ENCODE assay signal across 8 cellular contexts in genomic region chr15:63093486-63094205, GRCh38. TPM values are rescaled to one million over a fixed set of nuclear protein-coding genes. Genes with fewer than 3 reads are reported as not detected.
DNase-seq lines count a peak whose midpoint lies in the region; ATAC-seq and TF ChIP-seq lines count a peak whose summit lies in the region.

No MANE protein-coding gene starts in this region.

- no peak for TF ChIP-seq POLR2A in HCT116 (IDR thresholded peaks at IDR 0.05; ENCODE audit: borderline replicate concordance, extremely low read depth, insufficient read depth, insufficient read length)

- intact Hi-C loops in HCT116 (cut with micrococcal nuclease) = loop anchor here (1.0 to 2.0 kb wide), 4 partner anchors 45 to 447 kb away; no protein-coding TSS in a partner anchor

- no peak overlapping the region for H3K4me2 ChIP-seq in HCT116 (ENCODE audit: low read length)

- POLR2A ChIA-PET in HCT116 (lab: Charles Lee) = no interaction called here

- H3K79me2 ChIP-seq in HCT116 (ENCODE audit: insufficient read depth, low read length) = no peaks in the 10 kb centered on the region

- BruUV-seq in HCT116 (replicated peaks; lab: Mats Ljungman, UMichigan) = no TSS peak

- no peaks in the 10 kb centered on the region for H3K4me1 ChIP-seq in HCT116 (ENCODE audit: control insufficient read depth in 1 of 2, insufficient read depth in 2 of 2, low read length in 2 of 2)

- H3K27ac ChIP-seq in HCT116 (ENCODE audit: low read depth, low read length) = no peak overlapping the region

- ATAC-seq in HCT116 (peak; percentile 100), HG02623 (IDR thresholded peaks at IDR 0.05; ENCODE audit: unreplicated experiment) (no peak)
- ATAC-seq in activated CD4-positive, CD25-positive, alpha-beta regulatory T cell treated with anti-CD3 and anti-CD28 coated beads, Interleukin-2, amount 50 U/mL, for 24 hours = peak; percentile 85 to 91

- RAD21 ChIA-PET in HCT116 (lab: Charles Lee; ENCODE audit: low non-redundant PET in 1 of 2, low total read pairs in 2 of 2, uncharacterized antibody in 2 of 2, unreplicated experiment in 2 of 2) = interaction anchor here (0.6 to 1.0 kb wide), 4 partner anchors 45 to 489 kb away, joined by 3 to 4 read pairs (median 3); no protein-coding TSS in a partner anchor

- H3K27me3 ChIP-seq in HCT116 (ENCODE audit: insufficient read depth, low read length) = no peaks in the 10 kb centered on the region

- peak overlapping the region; percentile 90 for H2AFZ ChIP-seq in HCT116 (ENCODE audit: low read depth, low read length, poor library complexity, severe bottlenecking)

- no peaks in the 10 kb centered on the region for H3K9me3 ChIP-seq in HCT116 (ENCODE audit: control insufficient read depth in 1 of 2, insufficient read depth in 1 of 2, low read depth in 1 of 2, low read length in 2 of 2)

- no peaks in the 10 kb centered on the region for H3K9me2 ChIP-seq in HCT116 (ENCODE audit: insufficient read depth)

- H4K20me1 ChIP-seq in HCT116 (ENCODE audit: insufficient read depth) = no peaks in the 10 kb centered on the region

- CTCF ChIA-PET in HCT116 (lab: Charles Lee) = interaction anchor here (1.0 to 3.7 kb wide), 8 partner anchors 18 to 314 kb away, joined by 3 to 26 read pairs (median 8); no protein-coding TSS in a partner anchor

- peak; percentile 96 for TF ChIP-seq RAD21 in HCT116 (IDR thresholded peaks at IDR 0.05; ENCODE audit: low read depth)

- DNase-seq in CD1c-positive myeloid dendritic cell (ENCODE audit: extremely low spot score) = peak; percentile 73
- DNase-seq in HCT116 (ENCODE audit: low read depth, low spot score) = peak; percentile 65
- DNase-seq in NCI-H460 (ENCODE audit: extremely low read depth, low read depth) = peak; percentile 72
- DNase-seq in central memory CD4-positive, alpha-beta T cell = peak; percentile 45
- peak; percentile 92 for DNase-seq in left kidney (ENCODE audit: low read depth, low spot score)
- DNase-seq in stimulated activated CD4-positive, alpha-beta T cell treated with anti-CD3 and anti-CD28 coated beads, Interleukin-4, amount 100 ng/mL, for 4 hours = peak; percentile 56 to 65

- TF ChIP-seq CTCF in HCT116 (IDR thresholded peaks at IDR 0.05 in 2 of 3, conservative IDR thresholded peaks at IDR 0.05 in 1 of 3; ENCODE audit: borderline replicate concordance in 1 of 3, insufficient read depth in 1 of 3, low read depth in 2 of 3, low read length in 2 of 3) = peak; percentile 84 to 94 (median 89)

- no peak overlapping the region for H3K4me3 ChIP-seq in HCT116 (replicated peaks in 1 of 2; ENCODE audit: low read depth in 1 of 2, low read length in 2 of 2)

- no peaks in the 10 kb centered on the region for H3K36me3 ChIP-seq in HCT116 (ENCODE audit: control insufficient read depth in 1 of 2, insufficient read depth in 2 of 2, low read length in 2 of 2)

- no peak overlapping the region for H3K9ac ChIP-seq in HCT116 (ENCODE audit: low read length)

TF ChIP-seq in HCT116, 20 proteins besides CTCF, POLR2A, EP300 and RAD21:
- TF ChIP-seq CEBPB (IDR thresholded peaks at IDR 0.05; ENCODE audit: low read depth) (0 out of 2 replicates have a peak, but pooled peaks have one; percentile 6), ELF1 (IDR thresholded peaks at IDR 0.05; ENCODE audit: borderline replicate concordance, low read depth) (no peak), MAX (IDR thresholded peaks at IDR 0.05) (0 out of 2 replicates have a peak, but pooled peaks have one; percentile 20), TCF7L2 (IDR thresholded peaks at IDR 0.05; ENCODE audit: borderline replicate concordance, extremely low read depth, insufficient read depth, insufficient read length) (peak; percentile 39), YY1 (IDR thresholded peaks at IDR 0.05; ENCODE audit: extremely low read depth, insufficient replicate concordance, low read depth, low read length) (peak; percentile 57)

RNA-seq across cellular contexts. Expression of gene LACTB, which starts 28.0 kb away (rescaled TPM):
- 7.6 TPM for total RNA-seq in HCT116 (2021; ENCODE audit: unreplicated experiment)
- 2.8 and 4.4 TPM in 2 replicates for polyA plus RNA-seq in HCT116 (2012)
- total RNA-seq in NCI-H460 (2014; rRNA removed; shearing (Covaris generic)) = 7.4 and 7.5 TPM in 2 replicates
- 6.9 and 8.7 TPM in 2 replicates for polyA plus RNA-seq in NCI-H460 (2014; cell fraction: nucleus; rRNA removed)

RNA-seq across cellular contexts. Expression of gene TPM1, which starts 51.1 kb away (rescaled TPM):
- total RNA-seq in HCT116 (2021; ENCODE audit: unreplicated experiment) = 22.5 TPM
- polyA plus RNA-seq in HCT116 (2012) = 21.6 and 27.5 TPM in 2 replicates
- total RNA-seq in NCI-H460 (2014; rRNA removed; shearing (Covaris generic)) = 34.3 and 36.6 TPM in 2 replicates
- 58.5 and 80.8 TPM in 2 replicates for polyA plus RNA-seq in NCI-H460 (2014; cell fraction: nucleus; rRNA removed)
